In genomic region chr11:44833221-44833620, GRCh38 we compare ENCODE assay signal across 10 cellular contexts.
"Had no signal": no experiment of that assay in that cellular context is flagged by ENCODE, and none has a peak within 500 bp of the region (broad histone marks: within the 10 kb centered on the region; RNA-seq: fewer than 3 reads in every experiment).

No MANE protein-coding gene starts in this region.

- H3K4me1 Mint-ChIP-seq: natural killer cell had no signal

- H3K36me3 Mint-ChIP-seq: natural killer cell had no signal

- H3K9me3 ChIP-seq: lower lobe of right lung, pancreas, tibial nerve had no signal

- H3K27ac Mint-ChIP-seq: activated naive CD4-positive, alpha-beta T cell treated with anti-CD3 and anti-CD28 coated beads, Interleukin-2, amount 50 U/mL, for 72 hours; natural killer cell had no signal

- H3K4me3 ChIP-seq: lower lobe of right lung, pancreas, smooth muscle cell, tibial nerve had no signal

- H3K27ac ChIP-seq: brain microvascular endothelial cell, pancreas had no signal

- H3K36me3 ChIP-seq: brain microvascular endothelial cell, lower lobe of right lung, pancreas, tibial nerve had no signal

- DNase-seq: activated effector memory CD4-positive, alpha-beta T cell treated with Interleukin-2 at 50 U/mL for 16 hours; activated T-cell treated with anti-CD3 and anti-CD28 coated beads, Interleukin-2, amount 50 U/mL, for 1 hour; amniotic stem cell; brain microvascular endothelial cell; lower lobe of right lung; natural killer cell; pancreas had no signal

- H3K9me3 Mint-ChIP-seq: natural killer cell had no signal

- H3K4me3 Mint-ChIP-seq: natural killer cell had no signal

- ATAC-seq: activated naive CD4-positive, alpha-beta T cell treated with anti-CD3 and anti-CD28 coated beads, Interleukin-2, amount 50 U/mL, for 72 hours; lower lobe of right lung; natural killer cell had no signal

- H3K4me1 ChIP-seq: pancreas had no signal

- H3K27me3 ChIP-seq: pancreas, tibial nerve had no signal
